In genomic region chr7:17152698-17153097, GRCh38 we compare ENCODE assay signal across 15 cellular contexts.
A peak's percentile ranks its signal among the peaks of the same experiment; 100 is the strongest.
DNase-seq lines count a peak whose midpoint lies in the region; ATAC-seq and TF ChIP-seq lines count a peak whose summit lies in the region.
"Had no signal": no experiment of that assay in that cellular context is flagged by ENCODE, and none has a peak within 500 bp of the region (broad histone marks: within the 10 kb centered on the region; RNA-seq: fewer than 3 reads in every experiment).

No MANE protein-coding gene starts in this region.

- TF ChIP-seq CTCF in GM12865 (IDR thresholded peaks at IDR 0.05; ENCODE audit: insufficient read depth, low read depth, low read length, missing control alignments) = no peak
- no peak for TF ChIP-seq CTCF in GM13976 (IDR thresholded peaks at IDR 0.05; ENCODE audit: borderline replicate concordance, control extremely low read depth, extremely low read depth, insufficient read depth, missing control alignments)
- TF ChIP-seq CTCF in GM10266 (IDR thresholded peaks at IDR 0.05; ENCODE audit: control insufficient read depth, insufficient read depth, low read depth, missing control alignments) = no peak
- no peak for TF ChIP-seq CTCF in foreskin fibroblast (IDR thresholded peaks at IDR 0.05; ENCODE audit: low read depth, low read length)

- H3K4me3 Mint-ChIP-seq in activated naive CD8-positive, alpha-beta T cell = no peak overlapping the region
- H3K4me3 Mint-ChIP-seq: CD4-positive, alpha-beta T cell; naive thymus-derived CD8-positive, alpha-beta T cell; WTC11 had no signal

- DNase-seq in GM12865 (ENCODE audit: low read depth) (peak; percentile 49), GM13976 (ENCODE audit: low spot score) (no peak), GM10266 (ENCODE audit: extremely low spot score) (no peak), NCI-H446 treated with DMSO at 0.1 percent for 48 hours (lab: John Stamatoyannopoulos, UW) (no peak), foreskin fibroblast (no peak)
- DNase-seq: CD4-positive, alpha-beta T cell; effector memory CD4-positive, alpha-beta T cell; NCI-H1048 had no signal

- H3K9me3 Mint-ChIP-seq in activated naive CD8-positive, alpha-beta T cell (ENCODE audit: low read depth) = no peaks in the 10 kb centered on the region
- H3K9me3 Mint-ChIP-seq: CD4-positive, alpha-beta T cell; WTC11 had no signal

- peak overlapping the region; percentile 78 for H3K27ac Mint-ChIP-seq in activated naive CD8-positive, alpha-beta T cell
- H3K27ac Mint-ChIP-seq: CD4-positive, alpha-beta T cell; WTC11 had no signal

- ATAC-seq in GM21360 (IDR thresholded peaks at IDR 0.05; ENCODE audit: unreplicated experiment) (peak; percentile 51), HG03342 (IDR thresholded peaks at IDR 0.05; ENCODE audit: unreplicated experiment) (peak; percentile 50)
- ATAC-seq: naive thymus-derived CD8-positive, alpha-beta T cell; Panc1; WTC11 had no signal

- in situ Hi-C loops in GM13976 (cut with MboI; ENCODE audit: low sequenced_read_pairs, unreplicated experiment) = no loop called here

- H3K4me3 ChIP-seq in GM12865 (ENCODE audit: low read depth, low read length) (no peak overlapping the region), foreskin fibroblast (ENCODE audit: low read depth in 1 of 2, low read length in 2 of 2) (no peak overlapping the region)
- H3K4me3 ChIP-seq: hepatocyte had no signal

- H3K36me3 Mint-ChIP-seq in activated naive CD8-positive, alpha-beta T cell = no peaks in the 10 kb centered on the region
- H3K36me3 Mint-ChIP-seq: naive thymus-derived CD8-positive, alpha-beta T cell; WTC11 had no signal

- no peaks in the 10 kb centered on the region for H3K27me3 Mint-ChIP-seq in activated naive CD8-positive, alpha-beta T cell
- H3K27me3 Mint-ChIP-seq: CD4-positive, alpha-beta T cell; naive thymus-derived CD8-positive, alpha-beta T cell had no signal

- peaks cover 40% of the 10 kb centered on the region for H3K4me1 Mint-ChIP-seq in activated naive CD8-positive, alpha-beta T cell (ENCODE audit: low read depth)
- H3K4me1 Mint-ChIP-seq: WTC11 had no signal
